ENCODE assay signal across 8 cellular contexts in genomic region chr2:173354601-173355131, GRCh38. TPM values are rescaled to one million over a fixed set of nuclear protein-coding genes. Genes with fewer than 3 reads are reported as not detected.
DNase-seq lines count a peak whose midpoint lies in the region; ATAC-seq and TF ChIP-seq lines count a peak whose summit lies in the region.

CDCA7 (plus strand) TSS chr2:173354872; CDS start chr2:173354964, 92 bp downstream.

- H3K9me3 Mint-ChIP-seq in naive thymus-derived CD8-positive, alpha-beta T cell = peaks cover 0 to 2% (median 0%) of the 10 kb centered on the region in 9 donors

- peak; percentile 86 for DNase-seq in COLO668 (lab: John Stamatoyannopoulos, UW; ENCODE audit: unreplicated experiment)
- DNase-seq in NOMO-1 (lab: John Stamatoyannopoulos, UW; ENCODE audit: unreplicated experiment in 2 of 2) = peak; percentile 77 to 82
- peak; percentile 32 for DNase-seq in activated CD8-positive, alpha-beta memory T cell treated with anti-CD3 and anti-CD28 coated beads, Interleukin-2, amount 50 U/mL, for 4 hours
- DNase-seq in esophagus muscularis mucosa (ENCODE audit: extremely low spot score) = no peak
- DNase-seq in naive thymus-derived CD8-positive, alpha-beta T cell = peak in 5 of 10 donors; percentile 3 to 42 (median 13)

- POLR2A ChIA-PET in naive thymus-derived CD8-positive, alpha-beta T cell (lab: Charles Lee) = no interaction called here

- H3K36me3 Mint-ChIP-seq in naive thymus-derived CD8-positive, alpha-beta T cell = no peaks in the 10 kb centered on the region

- peak within 1 kb of the TSS; percentile 61 to 73 (median 68) for H3K4me3 ChIP-seq in esophagus muscularis mucosa

- H3K4me1 ChIP-seq in esophagus muscularis mucosa = peaks cover 7 to 26% (median 24%) of the 10 kb centered on the region in 4 donors

- peak within 1 kb of the TSS; percentile 80 to 93 (median 89) for H3K4me3 Mint-ChIP-seq in naive thymus-derived CD8-positive, alpha-beta T cell

- WGBS in esophagus muscularis mucosa = 2% methylated on average over 7 of the region's 48 CpGs

- intact Hi-C loops in esophagus muscularis mucosa (cut with DNase I) = no loop called here

- no peaks in the 10 kb centered on the region for H3K36me3 ChIP-seq in esophagus muscularis mucosa

- H3K27me3 ChIP-seq in esophagus muscularis mucosa = peaks cover 0 to 53% (median 17%) of the 10 kb centered on the region in 4 donors

- H3K27ac Mint-ChIP-seq in naive thymus-derived CD8-positive, alpha-beta T cell = peak within 1 kb of the TSS in 2 of 10 donors; percentile 22 to 37

- no peak for TF ChIP-seq POLR2A in esophagus muscularis mucosa (IDR thresholded peaks at IDR 0.05; ENCODE audit: low read depth)

- peaks cover 7 to 23% (median 13%) of the 10 kb centered on the region in 4 donors for H3K4me1 Mint-ChIP-seq in naive thymus-derived CD8-positive, alpha-beta T cell

- ATAC-seq in GM19438 (IDR thresholded peaks at IDR 0.05; ENCODE audit: low read depth, unreplicated experiment) = peak; percentile 27
- peak; percentile 49 for ATAC-seq in HG03571 (IDR thresholded peaks at IDR 0.05; ENCODE audit: unreplicated experiment)
- peak; percentile 34 to 72 for ATAC-seq in naive thymus-derived CD8-positive, alpha-beta T cell

- peak within 1 kb of the TSS in 3 of 4 donors; percentile 42 to 79 (median 76) for H3K27ac ChIP-seq in esophagus muscularis mucosa (replicated peaks in 1 of 4)
- no peak within 1 kb of the TSS for H3K27ac ChIP-seq in temporal lobe (ENCODE audit: low read depth, low read length)

- TF ChIP-seq CTCF in esophagus muscularis mucosa (IDR thresholded peaks at IDR 0.05) = peak in 1 of 3 experiments; percentile 31

- no peak for TF ChIP-seq EP300 in esophagus muscularis mucosa (IDR thresholded peaks at IDR 0.05)

- H3K9me3 ChIP-seq in esophagus muscularis mucosa = no peaks in the 10 kb centered on the region

- H3K27me3 Mint-ChIP-seq in naive thymus-derived CD8-positive, alpha-beta T cell = peaks cover 25 to 64% (median 38%) of the 10 kb centered on the region in 5 donors

RNA-seq across cellular contexts. Expression of gene CDCA7, which starts in this region (rescaled TPM):
- total RNA-seq in esophagus muscularis mucosa (1 to 10 TPM in 2 of 4 donors, under 1 TPM in 2; 0.42 to 3.1 (median 1.2) TPM), temporal lobe (14.3 TPM)
- total RNA-seq in naive thymus-derived CD8-positive, alpha-beta T cell = under 1 TPM; 0.49 to 0.73 TPM
- 1 to 10 TPM in 1 of 3 donors, under 1 TPM in 2; 0.13 to 1.2 (median 0.70) TPM for polyA plus RNA-seq in naive thymus-derived CD8-positive, alpha-beta T cell
